22 cellular contexts compared by ENCODE assay signal in the genomic region with DNA sequence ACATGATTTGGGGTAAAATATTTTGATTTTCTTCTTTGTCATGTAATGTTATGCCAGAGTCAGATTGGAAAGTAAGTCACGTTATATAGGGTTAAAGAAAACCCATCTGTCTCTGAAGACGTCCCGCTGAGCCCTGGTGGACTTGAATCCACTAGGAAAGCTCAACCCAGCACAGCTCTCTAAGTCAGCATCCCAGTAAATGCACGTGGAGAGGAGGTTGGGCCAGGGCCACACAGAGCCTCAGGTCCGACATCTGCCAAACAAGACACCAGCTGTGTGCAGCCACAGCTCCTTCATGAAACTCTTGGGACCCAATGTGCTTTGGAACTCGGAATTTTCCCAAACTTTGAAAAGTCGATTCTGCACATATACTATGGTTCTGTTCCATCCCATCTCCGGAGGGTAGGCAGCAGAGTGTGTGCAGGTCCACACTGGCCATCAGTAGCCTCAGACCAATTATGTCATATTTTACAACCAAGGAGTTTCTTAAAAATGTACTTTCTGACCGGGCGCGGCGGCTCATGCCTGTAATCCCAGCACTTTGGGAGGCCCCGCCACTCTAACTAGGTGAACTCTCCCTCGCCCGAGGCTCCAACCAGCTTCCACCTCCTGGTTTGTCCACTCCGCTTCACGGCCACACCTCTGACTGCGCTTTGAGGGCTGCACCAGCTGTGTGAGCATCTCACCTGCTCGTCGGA. TPM values are rescaled to one million over a fixed set of nuclear protein-coding genes. Genes with fewer than 3 reads are reported as not detected.
A peak's percentile ranks its signal among the peaks of the same experiment; 100 is the strongest.
DNase-seq lines count a peak whose midpoint lies in the region; ATAC-seq and TF ChIP-seq lines count a peak whose summit lies in the region.
"Had no signal": no experiment of that assay in that cellular context is flagged by ENCODE, and none has a peak within 500 bp of the region (broad histone marks: within the 10 kb centered on the region; RNA-seq: fewer than 3 reads in every experiment).

No MANE protein-coding gene starts in this region.

- peak overlapping the region; percentile 74 for H3K27ac Mint-ChIP-seq in activated CD4-positive, alpha-beta T cell treated with anti-CD3 and anti-CD28 coated beads, Interleukin-2, amount 10 ng/mL, durations not matched to agents 24 days and 14 days
- H3K27ac Mint-ChIP-seq in H9: peak overlapping the region; percentile 86 to 95 (median 92)
- peak overlapping the region; percentile 67 for H3K27ac Mint-ChIP-seq in activated T-helper 1 cell treated with anti-CD3 and anti-CD28 coated beads, Interleukin-12 subunit alpha, Interleukin-12 subunit beta, Interleukin-2, Interleukin-4 antibody, amounts not matched to agents 30 ng/mL and 10 ng/mL and 1 ng/mL, durations not matched to agents 14 hours and 24 hours and 36 hours
- peak overlapping the region; percentile 68 to 85 for H3K27ac Mint-ChIP-seq in natural killer cell treated with Interleukin-12 subunit alpha and Interleukin-12 subunit beta and Interleukin-15 and Interleukin-18, amount 100 ng/mL, for 72 hours
- peak overlapping the region in 1 of 2 donors; percentile 52 for H3K27ac Mint-ChIP-seq in T-cell
- H3K27ac Mint-ChIP-seq in activated naive CD4-positive, alpha-beta T cell treated with anti-CD3 and anti-CD28 coated beads for 36 hours: no peak overlapping the region

- TF ChIP-seq CTCF in H9 (conservative IDR thresholded peaks at IDR 0.05) (no peak), stomach (IDR thresholded peaks at IDR 0.05) (no peak)

- H4K91ac ChIP-seq in H9 (ENCODE audit: insufficient read length, low read depth, low read length): no peak overlapping the region

- no peak overlapping the region for H2AFZ ChIP-seq in H9 (ENCODE audit: low read length)

- H2AK5ac ChIP-seq in H9 (ENCODE audit: insufficient read length, low read length): peak overlapping the region; percentile 25

- peak overlapping the region; percentile 2 for H2BK12ac ChIP-seq in H9 (ENCODE audit: insufficient read length, low read depth, low read length)

- no peak overlapping the region for H4K8ac ChIP-seq in H9 (replicated peaks; ENCODE audit: insufficient read length, low read depth, low read length)

- peaks cover 14% of the 10 kb centered on the region for H3K4me1 ChIP-seq in H9 (ENCODE audit: insufficient read depth, low read length)
- no peaks in the 10 kb centered on the region for H3K4me1 ChIP-seq in stomach
- H3K4me1 ChIP-seq: gastrocnemius medialis, pancreas, right lobe of liver had no signal

- no peaks in the 10 kb centered on the region; the same call in 1 of the 2 replicates for H3K79me2 ChIP-seq in H9 (ENCODE audit: insufficient read depth, low read length)

- H4K5ac ChIP-seq in H9 (ENCODE audit: insufficient read length, low read depth, low read length): no peak overlapping the region

- H3K27ac ChIP-seq in H9 (ENCODE audit: insufficient read length, low read depth, low read length): peak overlapping the region; percentile 59
- no peak overlapping the region for H3K27ac ChIP-seq in stomach
- H3K27ac ChIP-seq: gastrocnemius medialis, HL-60, pancreas, right lobe of liver, suprapubic skin had no signal

- TF ChIP-seq POLR2A in stomach (IDR thresholded peaks at IDR 0.05): no peak

- no peaks in the 10 kb centered on the region for H3K79me1 ChIP-seq in H9 (ENCODE audit: insufficient read depth, low read depth, low read length, poor library complexity, severe bottlenecking)

- no peaks in the 10 kb centered on the region for H3K27me3 ChIP-seq in H9 (ENCODE audit: insufficient read depth, low read length)
- H3K27me3 ChIP-seq in stomach: no peaks in the 10 kb centered on the region
- H3K27me3 ChIP-seq: gastrocnemius medialis, pancreas, right lobe of liver, suprapubic skin had no signal

- no peak overlapping the region for H3K23ac ChIP-seq in H9 (ENCODE audit: insufficient read length, low read depth, low read length)

- H3K9ac ChIP-seq in H9 (ENCODE audit: extremely low read depth, insufficient read length, low read length): no peak overlapping the region

- H2BK15ac ChIP-seq in H9 (ENCODE audit: low read depth, low read length): no peak overlapping the region; the same call in 1 of the 2 replicates

- ATAC-seq in natural killer cell treated with Interleukin-12 subunit alpha and Interleukin-12 subunit beta and Interleukin-15 and Interleukin-18, amount 100 ng/mL, for 72 hours: no peak
- ATAC-seq in T-cell (replicated peaks in 1 of 4): no peak
- ATAC-seq: A549, gastrocnemius medialis, pancreas had no signal

- WGBS in H9 (ENCODE audit: extremely low coverage, insufficient read length, low lambda C conversion rate): no CpG with 5 or more reads among the region's 20 CpGs
- 76 to 86% (median 82%) methylated on average over 20 of the region's 20 CpGs for WGBS in stomach, 5 donors

- H3K27me3 Mint-ChIP-seq in activated CD4-positive, alpha-beta T cell treated with anti-CD3 and anti-CD28 coated beads, Interleukin-2, amount 10 ng/mL, durations not matched to agents 24 days and 14 days: no peaks in the 10 kb centered on the region
- H3K27me3 Mint-ChIP-seq in H9 (ENCODE audit: low read depth) (0 out of 2 replicates have a peak, but pooled peaks cover 1% of the 10 kb centered on the region), T-cell (no peaks in the 10 kb centered on the region)
- H3K27me3 Mint-ChIP-seq in activated T-helper 1 cell treated with anti-CD3 and anti-CD28 coated beads, Interleukin-12 subunit alpha, Interleukin-12 subunit beta, Interleukin-2, Interleukin-4 antibody, amounts not matched to agents 30 ng/mL and 10 ng/mL and 1 ng/mL, durations not matched to agents 14 hours and 24 hours and 36 hours (ENCODE audit: insufficient read depth): no peaks in the 10 kb centered on the region
- H3K27me3 Mint-ChIP-seq in natural killer cell treated with Interleukin-12 subunit alpha and Interleukin-12 subunit beta and Interleukin-15 and Interleukin-18, amount 100 ng/mL, for 72 hours: no peaks in the 10 kb centered on the region
- no peaks in the 10 kb centered on the region for H3K27me3 Mint-ChIP-seq in activated naive CD4-positive, alpha-beta T cell treated with anti-CD3 and anti-CD28 coated beads for 36 hours (ENCODE audit: low read depth)
- H3K27me3 Mint-ChIP-seq: naive thymus-derived CD4-positive, alpha-beta T cell had no signal

- POLR2A ChIA-PET in T-cell (lab: Charles Lee): interaction anchor here in 1 of 2 donors (1.3 kb wide), 1 partner anchor 29 kb away, joined by 6 read pairs; a partner anchor contains a TSS

- no peaks in the 10 kb centered on the region for H3K36me3 Mint-ChIP-seq in activated CD4-positive, alpha-beta T cell treated with anti-CD3 and anti-CD28 coated beads, Interleukin-2, amount 10 ng/mL, durations not matched to agents 24 days and 14 days (ENCODE audit: low read depth)
- H3K36me3 Mint-ChIP-seq in H9 (ENCODE audit: insufficient read depth in 1 of 3, low read depth in 3 of 3) (no peaks in the 10 kb centered on the region), T-cell (no peaks in the 10 kb centered on the region)
- no peaks in the 10 kb centered on the region for H3K36me3 Mint-ChIP-seq in activated T-helper 1 cell treated with anti-CD3 and anti-CD28 coated beads, Interleukin-12 subunit alpha, Interleukin-12 subunit beta, Interleukin-2, Interleukin-4 antibody, amounts not matched to agents 30 ng/mL and 10 ng/mL and 1 ng/mL, durations not matched to agents 14 hours and 24 hours and 36 hours (ENCODE audit: low read depth)
- H3K36me3 Mint-ChIP-seq in natural killer cell treated with Interleukin-12 subunit alpha and Interleukin-12 subunit beta and Interleukin-15 and Interleukin-18, amount 100 ng/mL, for 72 hours: no peaks in the 10 kb centered on the region
- no peaks in the 10 kb centered on the region for H3K36me3 Mint-ChIP-seq in activated naive CD4-positive, alpha-beta T cell treated with anti-CD3 and anti-CD28 coated beads for 36 hours (ENCODE audit: low read depth)
- H3K36me3 Mint-ChIP-seq: naive thymus-derived CD4-positive, alpha-beta T cell had no signal

- no peaks in the 10 kb centered on the region for H4K20me1 ChIP-seq in H9 (ENCODE audit: control insufficient read depth, insufficient read depth, insufficient read length)

- peak overlapping the region; percentile 75 for H2BK5ac ChIP-seq in H9 (ENCODE audit: insufficient read length, low read length)

- H3K9me3 ChIP-seq in H9 (ENCODE audit: control insufficient read depth, low read depth, low read length) (no peaks in the 10 kb centered on the region), stomach (no peaks in the 10 kb centered on the region)
- H3K9me3 ChIP-seq: A549, gastrocnemius medialis, pancreas, right lobe of liver, suprapubic skin had no signal

- DNase-seq in activated CD4-positive, alpha-beta T cell treated with anti-CD3 and anti-CD28 coated beads, Interleukin-2, amount 10 ng/mL, durations not matched to agents 24 days and 14 days: no peak
- DNase-seq in activated CD4-positive, alpha-beta T cell treated with anti-CD3 and anti-CD28 coated beads, Interleukin-2, amount 50 U/mL, for 4 hours: no peak
- DNase-seq in H9 (no peak), T-cell (no peak), stomach (no peak)
- DNase-seq in activated T-helper 1 cell treated with anti-CD3 and anti-CD28 coated beads, Interleukin-12 subunit alpha, Interleukin-12 subunit beta, Interleukin-2, Interleukin-4 antibody, amounts not matched to agents 30 ng/mL and 10 ng/mL and 1 ng/mL, durations not matched to agents 14 hours and 24 hours and 36 hours (ENCODE audit: low spot score): no peak
- no peak for DNase-seq in natural killer cell treated with Interleukin-12 subunit alpha and Interleukin-12 subunit beta and Interleukin-15 and Interleukin-18, amount 100 ng/mL, for 72 hours (ENCODE audit: low spot score)
- DNase-seq in activated naive CD4-positive, alpha-beta T cell treated with anti-CD3 and anti-CD28 coated beads for 36 hours: no peak
- DNase-seq: activated CD4-positive, alpha-beta T cell treated with anti-CD3 and anti-CD28 coated beads for 4 hours; activated naive CD4-positive, alpha-beta T cell treated with anti-CD3 and anti-CD28 coated beads, Interleukin-2, amount 50 U/mL, for 16 hours; activated T-cell treated with anti-CD3 and anti-CD28 coated beads, Interleukin-2, amount 50 U/mL, for 1 hour; aorta; gastrocnemius medialis; naive thymus-derived CD4-positive, alpha-beta T cell; NCI-H2081; NCI-H446; pancreas; right lobe of liver; RPMI8226 had no signal

- TF ChIP-seq EP300 in stomach (IDR thresholded peaks at IDR 0.05): no peak

- peak overlapping the region; percentile 67 for H3K18ac ChIP-seq in H9 (ENCODE audit: insufficient read length, low read depth, low read length)

- no peaks in the 10 kb centered on the region for H3K23me2 ChIP-seq in H9 (ENCODE audit: insufficient read length, low read depth, low read length, poor library complexity, severe bottlenecking)

- H3K4ac ChIP-seq in H9 (ENCODE audit: low read depth, low read length): no peak overlapping the region; the same call in 1 of the 2 replicates

- H3K4me3 ChIP-seq in stomach: no peak overlapping the region
- H3K4me3 ChIP-seq: A549, gastrocnemius medialis, pancreas, right lobe of liver, suprapubic skin had no signal

- peak overlapping the region; percentile 67 for H3K14ac ChIP-seq in H9 (ENCODE audit: insufficient read depth, low read length)

- no peak overlapping the region for H2BK20ac ChIP-seq in H9 (ENCODE audit: low read depth, low read length, poor library complexity, severe bottlenecking)

- no peak overlapping the region for H3T11ph ChIP-seq in H9 (ENCODE audit: low read length)

- intact Hi-C loops in activated CD4-positive, alpha-beta T cell treated with anti-CD3 and anti-CD28 coated beads, Interleukin-2, amount 10 ng/mL, durations not matched to agents 24 days and 14 days (cut with micrococcal nuclease): loop anchor here (10.0 kb wide), 1 partner anchor 188 kb away; no protein-coding TSS in a partner anchor
- intact Hi-C loops in activated T-helper 1 cell treated with anti-CD3 and anti-CD28 coated beads, Interleukin-12 subunit alpha, Interleukin-12 subunit beta, Interleukin-2, Interleukin-4 antibody, amounts not matched to agents 30 ng/mL and 10 ng/mL and 1 ng/mL, durations not matched to agents 14 hours and 24 hours and 36 hours (cut with micrococcal nuclease): no loop called here
- intact Hi-C loops in stomach (cut with DNase I; ENCODE audit: low total_unique reads): no loop called here
- intact Hi-C loops in activated naive CD4-positive, alpha-beta T cell treated with anti-CD3 and anti-CD28 coated beads for 36 hours (cut with micrococcal nuclease): loop anchor here (10.0 kb wide), 1 partner anchor 518 kb away; no protein-coding TSS in a partner anchor

- CTCF ChIA-PET in T-cell (lab: Charles Lee): no interaction called here
- CTCF ChIA-PET in activated naive CD4-positive, alpha-beta T cell treated with anti-CD3 and anti-CD28 coated beads for 36 hours (lab: Charles Lee): no interaction called here

- no peaks in the 10 kb centered on the region for H3K36me3 ChIP-seq in stomach
- H3K36me3 ChIP-seq: gastrocnemius medialis, pancreas, right lobe of liver, suprapubic skin had no signal

- peaks cover 36% of the 10 kb centered on the region for H3K4me1 Mint-ChIP-seq in activated CD4-positive, alpha-beta T cell treated with anti-CD3 and anti-CD28 coated beads, Interleukin-2, amount 10 ng/mL, durations not matched to agents 24 days and 14 days
- H3K4me1 Mint-ChIP-seq in H9 (peaks cover 44 to 49% of the 10 kb centered on the region in 2 experiments), T-cell (peaks cover 17 to 24% (median 18%) of the 10 kb centered on the region in 3 donors)
- H3K4me1 Mint-ChIP-seq in activated T-helper 1 cell treated with anti-CD3 and anti-CD28 coated beads, Interleukin-12 subunit alpha, Interleukin-12 subunit beta, Interleukin-2, Interleukin-4 antibody, amounts not matched to agents 30 ng/mL and 10 ng/mL and 1 ng/mL, durations not matched to agents 14 hours and 24 hours and 36 hours (ENCODE audit: low read depth): peaks cover 41% of the 10 kb centered on the region
- peaks cover 51% of the 10 kb centered on the region in 2 donors for H3K4me1 Mint-ChIP-seq in natural killer cell treated with Interleukin-12 subunit alpha and Interleukin-12 subunit beta and Interleukin-15 and Interleukin-18, amount 100 ng/mL, for 72 hours (ENCODE audit: low read depth in 2 of 2)
- peaks cover 28% of the 10 kb centered on the region for H3K4me1 Mint-ChIP-seq in activated naive CD4-positive, alpha-beta T cell treated with anti-CD3 and anti-CD28 coated beads for 36 hours (ENCODE audit: low read depth)

- H3K56ac ChIP-seq in H9 (ENCODE audit: insufficient read length, low read depth, low read length): no peak overlapping the region

- no peak overlapping the region for H3K4me3 Mint-ChIP-seq in activated CD4-positive, alpha-beta T cell treated with anti-CD3 and anti-CD28 coated beads, Interleukin-2, amount 10 ng/mL, durations not matched to agents 24 days and 14 days
- H3K4me3 Mint-ChIP-seq in H9 (peak overlapping the region; percentile 25 to 62; a peak in 3 of 5 replicates), T-cell (no peak overlapping the region)
- no peak overlapping the region for H3K4me3 Mint-ChIP-seq in activated T-helper 1 cell treated with anti-CD3 and anti-CD28 coated beads, Interleukin-12 subunit alpha, Interleukin-12 subunit beta, Interleukin-2, Interleukin-4 antibody, amounts not matched to agents 30 ng/mL and 10 ng/mL and 1 ng/mL, durations not matched to agents 14 hours and 24 hours and 36 hours
- H3K4me3 Mint-ChIP-seq in natural killer cell treated with Interleukin-12 subunit alpha and Interleukin-12 subunit beta and Interleukin-15 and Interleukin-18, amount 100 ng/mL, for 72 hours: peak overlapping the region; percentile 48
- no peak overlapping the region for H3K4me3 Mint-ChIP-seq in activated naive CD4-positive, alpha-beta T cell treated with anti-CD3 and anti-CD28 coated beads for 36 hours
- H3K4me3 Mint-ChIP-seq: naive thymus-derived CD4-positive, alpha-beta T cell had no signal

- H3K4me2 ChIP-seq in H9 (ENCODE audit: insufficient read depth, insufficient read length, low read length): peak overlapping the region; percentile 68
- H3K4me2 ChIP-seq: A549 had no signal

- no peaks in the 10 kb centered on the region for H3K9me3 Mint-ChIP-seq in activated CD4-positive, alpha-beta T cell treated with anti-CD3 and anti-CD28 coated beads, Interleukin-2, amount 10 ng/mL, durations not matched to agents 24 days and 14 days
- H3K9me3 Mint-ChIP-seq in H9: peaks cover 0 to 2% of the 10 kb centered on the region in 2 experiments; a peak in 2 of 5 replicates
- no peaks in the 10 kb centered on the region for H3K9me3 Mint-ChIP-seq in activated T-helper 1 cell treated with anti-CD3 and anti-CD28 coated beads, Interleukin-12 subunit alpha, Interleukin-12 subunit beta, Interleukin-2, Interleukin-4 antibody, amounts not matched to agents 30 ng/mL and 10 ng/mL and 1 ng/mL, durations not matched to agents 14 hours and 24 hours and 36 hours
- H3K9me3 Mint-ChIP-seq in natural killer cell treated with Interleukin-12 subunit alpha and Interleukin-12 subunit beta and Interleukin-15 and Interleukin-18, amount 100 ng/mL, for 72 hours: no peaks in the 10 kb centered on the region
- H3K9me3 Mint-ChIP-seq in T-cell: no peaks in the 10 kb centered on the region
- no peaks in the 10 kb centered on the region for H3K9me3 Mint-ChIP-seq in activated naive CD4-positive, alpha-beta T cell treated with anti-CD3 and anti-CD28 coated beads for 36 hours

- no peak overlapping the region for H2BK120ac ChIP-seq in H9 (ENCODE audit: low read depth, low read length, poor library complexity, severe bottlenecking)

RNA-seq across cellular contexts. Expression of a gene that starts 29.8 kb away (rescaled TPM):
- 125 and 128 TPM in 2 replicates for total RNA-seq in activated CD4-positive, alpha-beta T cell treated with anti-CD3 and anti-CD28 coated beads, Interleukin-2, amount 10 ng/mL, durations not matched to agents 24 days and 14 days
- total RNA-seq in H9 (2021) (215 and 216 TPM in 2 replicates), T-cell (100 to 1,000 TPM in 2 of 5 donors, 10 to 100 TPM in 3; 80.7 to 195 (median 89.1) TPM), stomach (100 to 1,000 TPM in 2 of 5 donors, 10 to 100 TPM in 3; 48.7 to 233 (median 99.1) TPM)
- 127 and 137 TPM in 2 replicates for total RNA-seq in activated T-helper 1 cell treated with anti-CD3 and anti-CD28 coated beads, Interleukin-12 subunit alpha, Interleukin-12 subunit beta, Interleukin-2, Interleukin-4 antibody, amounts not matched to agents 30 ng/mL and 10 ng/mL and 1 ng/mL, durations not matched to agents 14 hours and 24 hours and 36 hours
- total RNA-seq in natural killer cell treated with Interleukin-12 subunit alpha and Interleukin-12 subunit beta and Interleukin-15 and Interleukin-18, amount 100 ng/mL, for 72 hours: 100 to 1,000 TPM; 139 to 145 TPM
- polyA plus RNA-seq in stomach: 10 to 100 TPM; 58.3 to 67.7 (median 63.1) TPM
- total RNA-seq in activated naive CD4-positive, alpha-beta T cell treated with anti-CD3 and anti-CD28 coated beads for 36 hours: 10 to 100 TPM; 69.0 to 72.1 TPM

Comparison
In these comparisons a context has a peak if more than half of its experiments do, and no peak if none do; other contexts are left out.
1. H3K4me3 Mint-ChIP-seq: peak in H9 (2 of 2) and natural killer cell treated with Interleukin-12 subunit alpha and Interleukin-12 subunit beta and Interleukin-15 and Interleukin-18, amount 100 ng/mL, for 72 hours (single experiment); none in activated CD4-positive, alpha-beta T cell treated with anti-CD3 and anti-CD28 coated beads, Interleukin-2, amount 10 ng/mL, durations not matched to agents 24 days and 14 days (single experiment), activated T-helper 1 cell treated with anti-CD3 and anti-CD28 coated beads, Interleukin-12 subunit alpha, Interleukin-12 subunit beta, Interleukin-2, Interleukin-4 antibody, amounts not matched to agents 30 ng/mL and 10 ng/mL and 1 ng/mL, durations not matched to agents 14 hours and 24 hours and 36 hours (single experiment), T-cell (0 of 3) and activated naive CD4-positive, alpha-beta T cell treated with anti-CD3 and anti-CD28 coated beads for 36 hours (single experiment).
2. intact Hi-C loops: an anchor here in activated CD4-positive, alpha-beta T cell treated with anti-CD3 and anti-CD28 coated beads, Interleukin-2, amount 10 ng/mL, durations not matched to agents 24 days and 14 days (10.0 kb wide) and activated naive CD4-positive, alpha-beta T cell treated with anti-CD3 and anti-CD28 coated beads for 36 hours (10.0 kb wide); none called in activated T-helper 1 cell treated with anti-CD3 and anti-CD28 coated beads, Interleukin-12 subunit alpha, Interleukin-12 subunit beta, Interleukin-2, Interleukin-4 antibody, amounts not matched to agents 30 ng/mL and 10 ng/mL and 1 ng/mL, durations not matched to agents 14 hours and 24 hours and 36 hours and stomach.